12 cellular contexts compared by ENCODE assay signal in the genomic region with DNA sequence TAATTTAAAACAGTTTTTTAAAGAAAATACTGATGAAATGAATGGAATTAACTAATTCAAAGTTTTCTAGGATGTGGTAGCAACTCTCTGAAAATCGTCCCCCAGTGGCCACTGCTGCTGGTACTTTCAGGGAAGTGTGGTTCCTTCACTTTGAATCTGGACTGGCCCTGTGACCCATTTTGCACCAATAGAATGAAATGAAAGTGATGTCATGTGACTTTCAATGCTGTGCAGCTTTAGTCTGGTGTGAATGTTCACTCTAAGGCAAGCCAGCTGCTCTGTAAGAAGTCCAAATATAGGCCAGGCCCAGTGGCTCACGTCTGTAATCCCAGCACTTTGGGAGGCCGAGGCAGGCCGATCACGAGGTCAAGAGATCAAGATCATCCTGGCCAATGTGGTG. TPM values are rescaled to one million over a fixed set of nuclear protein-coding genes. Genes with fewer than 3 reads are reported as not detected.
DNase-seq lines count a peak whose midpoint lies in the region; ATAC-seq, FAIRE-seq and TF ChIP-seq lines count a peak whose summit lies in the region.
"Had no signal": no experiment of that assay in that cellular context is flagged by ENCODE, and none has a peak within 500 bp of the region (broad histone marks: within the 10 kb centered on the region; RNA-seq: fewer than 3 reads in every experiment).

No MANE protein-coding gene starts in this region.

- H3K79me2 ChIP-seq in DND-41 (ENCODE audit: insufficient read depth, low read length): peaks cover 42% of the 10 kb centered on the region

- H3K27ac ChIP-seq in A549 (no peak overlapping the region), DND-41 (ENCODE audit: low read length) (no peak overlapping the region), sigmoid colon (no peak overlapping the region)
- H3K27ac ChIP-seq: breast epithelium had no signal

- H3K4me3 ChIP-seq in A549: no peak overlapping the region
- H3K4me3 ChIP-seq in DND-41 (ENCODE audit: low read depth in 1 of 2, low read length in 2 of 2): 0 out of 4 replicates have a peak overlapping the region, but pooled peaks of 1 of the 2 experiments have one; percentile 12
- no peak overlapping the region for H3K4me3 ChIP-seq in sigmoid colon

- H3K9ac ChIP-seq in DND-41 (ENCODE audit: low read depth, low read length): peak overlapping the region; percentile 81; the same call in 1 of the 2 replicates

- POLR2A ChIA-PET in A549 (lab: Yijun Ruan, JAX): interaction anchor here (3.1 kb wide), 1 partner anchor 37 kb away, joined by 56 read pairs; a partner anchor contains a TSS

- H3K36me3 ChIP-seq in DND-41 (ENCODE audit: insufficient read depth, low read length) (no peaks in the 10 kb centered on the region), sigmoid colon (peaks cover 0 to 5% (median 0%) of the 10 kb centered on the region in 4 donors)
- H3K36me3 ChIP-seq: breast epithelium had no signal

- H3K4me2 ChIP-seq in A549: no peak overlapping the region
- H3K4me2 ChIP-seq in DND-41 (ENCODE audit: insufficient read depth, low read length): peak overlapping the region; percentile 87; the same call in 1 of the 2 replicates

- H3K27me3 ChIP-seq in DND-41 (ENCODE audit: insufficient read depth, low read length, poor library complexity): no peaks in the 10 kb centered on the region
- H3K27me3 ChIP-seq in sigmoid colon: no peaks in the 10 kb centered on the region
- H3K27me3 ChIP-seq: breast epithelium had no signal

- ATAC-seq in A549 (no peak), DND-41 (ENCODE audit: insufficient read depth, low read depth) (no peak)
- ATAC-seq: Right ventricle myocardium inferior had no signal

- intact Hi-C loops in sigmoid colon (cut with DNase I): loop anchor here (5.0 kb wide), 2 partner anchors 36 to 164 kb away; a partner anchor contains a TSS

- no peak for FAIRE-seq in A549 (lab: Jason Lieb, UNC)
- FAIRE-seq: GM18507, H1 had no signal

- peak; percentile 8 to 23 for DNase-seq in A549 (ENCODE audit: low read depth in 1 of 2, low spot score in 1 of 2)
- peak; percentile 13 for DNase-seq in DND-41
- peak; percentile 43 for DNase-seq in NCI-H82 (lab: John Stamatoyannopoulos, UW)
- peak; percentile 16 for DNase-seq in central memory CD4-positive, alpha-beta T cell
- no peak for DNase-seq in HPDE6-E6E7 (ENCODE audit: extremely low spot score)
- no peak for DNase-seq in sigmoid colon
- DNase-seq in NK-92 (lab: John Stamatoyannopoulos, UW; ENCODE audit: unreplicated experiment): no peak
- DNase-seq in stimulated activated CD4-positive, alpha-beta T cell treated with anti-CD3 and anti-CD28 coated beads, Interleukin-4, amount 100 ng/mL, for 1 hour: no peak

- 67% methylated on average over 5 of the region's 5 CpGs for WGBS in A549 (ENCODE audit: missing lambda C conversion rate)
- 77 to 84% methylated on average over 5 of the region's 5 CpGs for WGBS in sigmoid colon, 2 donors

- TF ChIP-seq POLR2A in A549 (IDR thresholded peaks at IDR 0.05; ENCODE audit: low read length) (no peak), sigmoid colon (IDR thresholded peaks at IDR 0.05) (no peak)

- no peak for TF ChIP-seq RAD21 in A549 (conservative IDR thresholded peaks at IDR 0.05 in 1 of 2, IDR thresholded peaks at IDR 0.05 in 1 of 2)

- H2AFZ ChIP-seq in DND-41 (ENCODE audit: low read depth, low read length): peak overlapping the region; percentile 47; the same call in 1 of the 2 replicates

- CTCF ChIA-PET in A549 (lab: Yijun Ruan, JAX): interaction anchor here (1.2 to 1.4 kb wide), 2 partner anchors 37 to 193 kb away, joined by 3 to 5 read pairs; a partner anchor contains a TSS

- TF ChIP-seq CTCF in A549 (IDR thresholded peaks at IDR 0.05) (no peak), DND-41 (IDR thresholded peaks at IDR 0.05; ENCODE audit: borderline replicate concordance, extremely low read depth, low read length, poor library complexity, severe bottlenecking) (no peak), sigmoid colon (IDR thresholded peaks at IDR 0.05) (no peak)

- TF ChIP-seq EP300 in A549 (IDR thresholded peaks at IDR 0.05) (no peak), sigmoid colon (IDR thresholded peaks at IDR 0.05) (no peak)

- H3K4me1 ChIP-seq in A549 (no peaks in the 10 kb centered on the region), DND-41 (ENCODE audit: insufficient read depth, low read length) (peaks cover 36% of the 10 kb centered on the region), sigmoid colon (peaks cover 0 to 14% (median 7%) of the 10 kb centered on the region in 4 donors)
- H3K4me1 ChIP-seq: breast epithelium had no signal

- H3K9me3 ChIP-seq in A549 (no peaks in the 10 kb centered on the region), DND-41 (ENCODE audit: insufficient read depth, low read length, severe bottlenecking) (no peaks in the 10 kb centered on the region), sigmoid colon (no peaks in the 10 kb centered on the region)
- H3K9me3 ChIP-seq: breast epithelium had no signal

- no peaks in the 10 kb centered on the region for H4K20me1 ChIP-seq in DND-41 (ENCODE audit: insufficient read depth, low read length)

TF ChIP-seq in A549, 52 proteins besides CTCF, POLR2A, EP300 and RAD21:
- TF ChIP-seq ESRRA (IDR thresholded peaks at IDR 0.05; ENCODE audit: borderline replicate concordance, low read length): no peak
- TF ChIP-seq, protein P1, sequence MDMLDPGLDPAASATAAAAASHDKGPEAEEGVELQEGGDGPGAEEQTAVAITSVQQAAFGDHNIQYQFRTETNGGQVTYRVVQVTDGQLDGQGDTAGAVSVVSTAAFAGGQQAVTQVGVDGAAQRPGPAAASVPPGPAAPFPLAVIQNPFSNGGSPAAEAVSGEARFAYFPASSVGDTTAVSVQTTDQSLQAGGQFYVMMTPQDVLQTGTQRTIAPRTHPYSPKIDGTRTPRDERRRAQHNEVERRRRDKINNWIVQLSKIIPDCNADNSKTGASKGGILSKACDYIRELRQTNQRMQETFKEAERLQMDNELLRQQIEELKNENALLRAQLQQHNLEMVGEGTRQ (IDR thresholded peaks at IDR 0.05): peak; percentile 73

RNA-seq across cellular contexts. Expression of a gene that starts 26.4 kb away (rescaled TPM):
- 6.3 and 8.5 TPM in 2 replicates for polyA plus RNA-seq in A549 (2011; rRNA removed)
- polyA plus RNA-seq in A549 (2012; cell fraction: cytosol; rRNA removed): 2.2 and 2.9 TPM in 2 replicates
- 1.7 and 2.4 TPM in 2 replicates for polyA plus RNA-seq in A549 (2012; cell fraction: nucleus; rRNA removed)
- 5.8 to 6.3 TPM (median 6.2 TPM) in 3 replicates for polyA plus RNA-seq in A549 (2017; fragmentation: RNase III; extraction: RNeasy Plus Mini Kit Qiagen cat#74134 plus additional on column Dnase treatment)
- 2.5 and 3.2 TPM in 2 replicates for polyA minus RNA-seq in A549 (2011; rRNA and poly(A)+ RNA removed)
- total RNA-seq in sigmoid colon: 1 to 10 TPM in 3 of 4 donors, under 1 TPM in 1; 0.95 to 4.3 (median 3.7) TPM
- 1 to 10 TPM; 2.8 to 6.2 (median 3.6) TPM for polyA plus RNA-seq in sigmoid colon

RNA-seq across cellular contexts. Expression of a gene that starts 36.8 kb away (rescaled TPM):
- 37.7 and 56.4 TPM in 2 replicates for polyA plus RNA-seq in A549 (2011; rRNA removed)
- polyA plus RNA-seq in A549 (2012; cell fraction: cytosol; rRNA removed): 21.3 and 23.1 TPM in 2 replicates
- polyA plus RNA-seq in A549 (2012; cell fraction: nucleus; rRNA removed): 9.1 and 10.7 TPM in 2 replicates
- 60.4 to 62.1 TPM (median 61.4 TPM) in 3 replicates for polyA plus RNA-seq in A549 (2017; fragmentation: RNase III; extraction: RNeasy Plus Mini Kit Qiagen cat#74134 plus additional on column Dnase treatment)
- polyA minus RNA-seq in A549 (2011; rRNA and poly(A)+ RNA removed): 23.9 and 25.2 TPM in 2 replicates
- total RNA-seq in sigmoid colon: 10 to 100 TPM; 21.9 to 48.5 (median 39.4) TPM
- 10 to 100 TPM; 34.8 to 49.0 (median 42.9) TPM for polyA plus RNA-seq in sigmoid colon

Comparison
In these comparisons a context has a peak if more than half of its experiments do, and no peak if none do; other contexts are left out.
1. DNase-seq: peak in A549 (2 of 2), DND-41 (single experiment), NCI-H82 (single experiment) and central memory CD4-positive, alpha-beta T cell (single experiment); none in HPDE6-E6E7 (single experiment), sigmoid colon (single experiment), NK-92 (single experiment) and stimulated activated CD4-positive, alpha-beta T cell treated with anti-CD3 and anti-CD28 coated beads, Interleukin-4, amount 100 ng/mL, for 1 hour (single experiment).